Comparison of ENCODE assay signal across 1 cellular context in the genomic region with DNA sequence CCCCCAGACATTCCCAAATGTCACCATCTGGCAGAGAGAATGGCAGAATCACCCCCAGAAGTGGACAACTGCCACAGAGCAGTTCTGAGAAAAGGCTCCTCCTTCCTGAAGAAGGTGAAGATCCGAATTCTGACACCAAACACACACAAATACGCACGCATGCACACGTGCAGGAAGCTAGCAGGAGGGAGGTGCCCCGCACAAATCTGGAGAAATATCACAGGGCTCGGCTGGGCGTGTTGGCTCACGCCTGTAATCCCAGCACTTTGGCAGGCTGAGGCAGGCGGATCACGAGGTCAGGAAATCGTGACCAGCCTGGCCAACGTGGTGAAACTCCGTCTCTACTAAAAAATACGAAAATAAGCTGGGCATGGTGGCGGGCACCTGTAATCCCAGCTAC.
TF ChIP-seq lines count a peak whose summit lies in the region.

No MANE protein-coding gene starts in this region.

TF ChIP-seq in H1, 55 proteins besides CTCF, POLR2A, EP300 and RAD21:
- TF ChIP-seq MAFK (IDR thresholded peaks at IDR 0.05; ENCODE audit: low read depth, low read length), result no peak
- no peak for TF ChIP-seq FOSL1 (IDR thresholded peaks at IDR 0.05; ENCODE audit: insufficient read depth, low read depth, low read length)
- TF ChIP-seq KDM4A (IDR thresholded peaks at IDR 0.05; ENCODE audit: low read depth, low read length, severe bottlenecking), result no peak
- no peak for TF ChIP-seq TAF1 (IDR thresholded peaks at IDR 0.05; ENCODE audit: low read depth, low read length)
- no peak for TF ChIP-seq SAP30 (IDR thresholded peaks at IDR 0.05; ENCODE audit: insufficient read depth, insufficient replicate concordance, low read length)
- TF ChIP-seq CEBPB (IDR thresholded peaks at IDR 0.05; ENCODE audit: low read depth, low read length), result no peak
- TF ChIP-seq BCL11A (IDR thresholded peaks at IDR 0.05; ENCODE audit: low read depth in 2 of 2, low read length in 2 of 2), result no peak
- TF ChIP-seq CBX5 (IDR thresholded peaks at IDR 0.05; ENCODE audit: low read depth, low read length), result no peak
